In genomic region chr6:132749111-132749510, GRCh38 we compare ENCODE assay signal across 15 cellular contexts. TPM values are rescaled to one million over a fixed set of nuclear protein-coding genes. Genes with fewer than 3 reads are reported as not detected.
DNase-seq lines count a peak whose midpoint lies in the region; ATAC-seq, FAIRE-seq and TF ChIP-seq lines count a peak whose summit lies in the region.
"Had no signal": no experiment of that assay in that cellular context is flagged by ENCODE, and none has a peak within 500 bp of the region (broad histone marks: within the 10 kb centered on the region; RNA-seq: fewer than 3 reads in every experiment).

No MANE protein-coding gene starts in this region.

- no peak overlapping the region for H3K9ac ChIP-seq in K562 (ENCODE audit: insufficient read depth in 1 of 2, low read depth in 2 of 2, low read length in 2 of 2)

- 1% methylated on average over 4 of the region's 4 CpGs for WGBS in K562 (ENCODE audit: insufficient coverage, low coverage, missing lambda C conversion rate)
- WGBS in transverse colon (ENCODE audit: low coverage in 1 of 2), 2 donors: 54 to 66% methylated on average over 2 to 4 of the region's 4 CpGs

- H3K36me3 ChIP-seq in K562 (ENCODE audit: control insufficient read depth, insufficient read depth, low read length) (no peaks in the 10 kb centered on the region), transverse colon (no peaks in the 10 kb centered on the region)
- peaks cover 0 to 86% (median 2%) of the 10 kb centered on the region in 3 experiments for H3K36me3 ChIP-seq in naive thymus-derived CD4-positive, alpha-beta T cell (ENCODE audit: control insufficient read depth in 2 of 3, insufficient read depth in 3 of 3, low read length in 3 of 3)
- H3K36me3 ChIP-seq: cardiac muscle cell had no signal

- intact Hi-C loops in K562 (cut with micrococcal nuclease) (no loop called here), transverse colon (cut with DNase I; ENCODE audit: low total_unique reads) (no loop called here)
- intact Hi-C loops in naive thymus-derived CD4-positive, alpha-beta T cell (cut with micrococcal nuclease): no loop called here

- no peak overlapping the region for H3K4me3 Mint-ChIP-seq in naive thymus-derived CD4-positive, alpha-beta T cell
- H3K4me3 Mint-ChIP-seq: stimulated activated naive CD8-positive, alpha-beta T cell treated with anti-CD3 and anti-CD28 coated beads, Interleukin-15, Interleukin-2, amounts not matched to agents 100 ng/mL and 50 ng/mL, for 24 hours had no signal

- peaks cover 0 to 26% (median 7%) of the 10 kb centered on the region in 7 donors for H3K4me1 Mint-ChIP-seq in naive thymus-derived CD4-positive, alpha-beta T cell

- H3K4me2 ChIP-seq in K562 (ENCODE audit: insufficient read depth, low read length): no peak overlapping the region

- no peaks in the 10 kb centered on the region for H4K20me1 ChIP-seq in K562 (replicated peaks; ENCODE audit: control insufficient read depth, insufficient read depth, low read length)

- peaks cover 0 to 5% (median 0%) of the 10 kb centered on the region in 11 donors for H3K9me3 Mint-ChIP-seq in naive thymus-derived CD4-positive, alpha-beta T cell
- H3K9me3 Mint-ChIP-seq: stimulated activated naive CD8-positive, alpha-beta T cell treated with anti-CD3 and anti-CD28 coated beads, Interleukin-15, Interleukin-2, amounts not matched to agents 100 ng/mL and 50 ng/mL, for 24 hours had no signal

- TF ChIP-seq RAD21 in K562 (CRISPR knock-in tag; conservative IDR thresholded peaks at IDR 0.05 in 1 of 2, IDR thresholded peaks at IDR 0.05 in 1 of 2): no peak

- no peak; the same call in 2 of the 3 replicates for ATAC-seq in K562
- ATAC-seq in naive thymus-derived CD4-positive, alpha-beta T cell: peak; percentile 64

- peak overlapping the region in 2 of 9 donors; percentile 14 to 20 for H3K27ac Mint-ChIP-seq in naive thymus-derived CD4-positive, alpha-beta T cell
- H3K27ac Mint-ChIP-seq: stimulated activated naive CD8-positive, alpha-beta T cell treated with anti-CD3 and anti-CD28 coated beads, Interleukin-15, Interleukin-2, amounts not matched to agents 100 ng/mL and 50 ng/mL, for 24 hours had no signal

- TF ChIP-seq EP300 in K562 (IDR thresholded peaks at IDR 0.05; ENCODE audit: low read length) (no peak), transverse colon (IDR thresholded peaks at IDR 0.05; ENCODE audit: low read depth) (no peak)

- no peak for FAIRE-seq in K562 (lab: Jason Lieb, UNC)
- FAIRE-seq: keratinocyte had no signal

- H3K36me3 Mint-ChIP-seq in naive thymus-derived CD4-positive, alpha-beta T cell: peaks cover 38 to 82% (median 69%) of the 10 kb centered on the region in 5 donors

- no peaks in the 10 kb centered on the region for H3K9me1 ChIP-seq in K562 (ENCODE audit: control insufficient read depth, insufficient read depth, low read length)

- TF ChIP-seq CTCF in K562 (IDR thresholded peaks at IDR 0.05 in 2 of 3, conservative IDR thresholded peaks at IDR 0.05 in 1 of 3; ENCODE audit: insufficient read depth in 2 of 3, low read depth in 1 of 3, low read length in 3 of 3) (no peak), transverse colon (IDR thresholded peaks at IDR 0.05) (no peak)

- no peaks in the 10 kb centered on the region for H3K27me3 Mint-ChIP-seq in naive thymus-derived CD4-positive, alpha-beta T cell
- H3K27me3 Mint-ChIP-seq: stimulated activated naive CD8-positive, alpha-beta T cell treated with anti-CD3 and anti-CD28 coated beads, Interleukin-15, Interleukin-2, amounts not matched to agents 100 ng/mL and 50 ng/mL, for 24 hours had no signal

- POLR2A ChIA-PET in K562 (lab: Yijun Ruan, JAX): interaction anchor here (0.9 to 1.3 kb wide), 2 partner anchors 8 to 65 kb away, joined by 3 to 4 read pairs; partner anchors contain the start of gene RPS12
- POLR2A ChIA-PET in naive thymus-derived CD4-positive, alpha-beta T cell (lab: Charles Lee): no interaction called here

- no peaks in the 10 kb centered on the region for H3K4me1 ChIP-seq in K562 (replicated peaks in 1 of 2; ENCODE audit: control insufficient read depth in 2 of 2, insufficient read depth in 2 of 2, low read length in 2 of 2)
- H3K4me1 ChIP-seq in naive thymus-derived CD4-positive, alpha-beta T cell (ENCODE audit: control insufficient read depth in 2 of 2, insufficient read depth in 2 of 2, low read length in 2 of 2): peaks cover 0 to 9% of the 10 kb centered on the region in 2 donors
- H3K4me1 ChIP-seq in transverse colon: no peaks in the 10 kb centered on the region

- DNase-seq in DMS53 (lab: John Stamatoyannopoulos, UW): peak; percentile 2
- DNase-seq in DMS53 treated with DMSO at 0.1 percent for 48 hours (lab: John Stamatoyannopoulos, UW; ENCODE audit: unreplicated experiment): no peak
- peak; percentile 34 to 83 for DNase-seq in NOMO-1 (lab: John Stamatoyannopoulos, UW; ENCODE audit: unreplicated experiment in 2 of 2)
- DNase-seq in K562 (ENCODE audit: extremely low read depth in 1 of 4, low spot score in 3 of 4): no peak
- DNase-seq in naive thymus-derived CD4-positive, alpha-beta T cell: no peak
- DNase-seq in hypothalamus (lab: John Stamatoyannopoulos, UW): no peak
- no peak for DNase-seq in transverse colon
- DNase-seq in KBM-7: no peak
- DNase-seq: activated T-cell treated with anti-CD3 and anti-CD28 coated beads for 4 hours; NCI-H1436 treated with DMSO at 0.1 percent for 48 hours; stimulated activated CD4-positive, alpha-beta T cell treated with anti-CD3 and anti-CD28 coated beads, Interleukin-2, amount 100 ng/mL, for 24 hours had no signal

- H3K9me3 ChIP-seq in K562 (replicated peaks; ENCODE audit: control insufficient read depth, insufficient read depth, low read depth, low read length): no peaks in the 10 kb centered on the region
- H3K9me3 ChIP-seq in naive thymus-derived CD4-positive, alpha-beta T cell (ENCODE audit: control insufficient read depth in 2 of 3, low read length in 3 of 3): no peaks in the 10 kb centered on the region
- no peaks in the 10 kb centered on the region for H3K9me3 ChIP-seq in transverse colon

- H3K27ac ChIP-seq in K562 (ENCODE audit: extremely low read depth, low read depth, low read length): no peak overlapping the region
- H3K27ac ChIP-seq in naive thymus-derived CD4-positive, alpha-beta T cell (ENCODE audit: low read depth, low read length): no peak overlapping the region
- no peak overlapping the region for H3K27ac ChIP-seq in transverse colon
- H3K27ac ChIP-seq: 22Rv1, cardiac muscle cell had no signal

- H3K4me3 ChIP-seq in K562: no peak overlapping the region
- H3K4me3 ChIP-seq in naive thymus-derived CD4-positive, alpha-beta T cell (ENCODE audit: low read length): no peak overlapping the region
- H3K4me3 ChIP-seq in transverse colon: no peak overlapping the region
- H3K4me3 ChIP-seq: cardiac muscle cell had no signal

- TF ChIP-seq POLR2A in K562 (conservative IDR thresholded peaks at IDR 0.05) (no peak), transverse colon (IDR thresholded peaks at IDR 0.05) (no peak)

- CTCF ChIA-PET in K562 (lab: Yijun Ruan, JAX; ENCODE audit: low intra/inter-chr PET ratio): no interaction called here
- CTCF ChIA-PET in naive thymus-derived CD4-positive, alpha-beta T cell (lab: Charles Lee): interaction anchor here (0.5 kb wide), 1 partner anchor 1503 kb away, joined by 3 read pairs; no protein-coding TSS in a partner anchor

- H3K79me2 ChIP-seq in K562 (ENCODE audit: control insufficient read depth, insufficient read depth, low read length): no peaks in the 10 kb centered on the region

- no TSS peak for BruUV-seq in K562 (replicated peaks; lab: Mats Ljungman, UMichigan)

- H3K27me3 ChIP-seq in K562 (ENCODE audit: control insufficient read depth in 2 of 2, insufficient read depth in 2 of 2, low read length in 2 of 2): peaks cover 0 to 2% of the 10 kb centered on the region in 2 experiments; a peak in 2 of 5 replicates
- no peaks in the 10 kb centered on the region for H3K27me3 ChIP-seq in naive thymus-derived CD4-positive, alpha-beta T cell (ENCODE audit: control insufficient read depth in 2 of 2, insufficient read depth in 2 of 2, low read length in 2 of 2)
- H3K27me3 ChIP-seq in transverse colon: no peaks in the 10 kb centered on the region
- H3K27me3 ChIP-seq: cardiac muscle cell had no signal

- in situ Hi-C loops in K562 (cut with MboI): no loop called here
- in situ Hi-C loops in transverse colon (cut with MboI; ENCODE audit: low pct_ligation_motif_present in 1 of 4, low pct_unique_long_range_greater_than_20kb in 1 of 4, low sequenced_read_pairs in 3 of 4): no loop called here
- in situ Hi-C loops in KBM-7 (cut with MboI; ENCODE audit: low pct_unique_long_range_greater_than_20kb, low sequenced_read_pairs): no loop called here

- H2AFZ ChIP-seq in K562 (ENCODE audit: low read depth, low read length): no peak overlapping the region

RNA-seq across cellular contexts. Expression of gene VNN2, which starts 8.6 kb away (rescaled TPM):
- total RNA-seq in K562 (2011; cell fraction: chromatin; rRNA removed; ENCODE audit: low replicate concordance): not detected in 2 replicates
- total RNA-seq in K562 (2011; cell fraction: nucleolus; rRNA removed): not detected in 2 replicates
- total RNA-seq in K562 (2011; cell fraction: nucleoplasm; rRNA removed): not detected in 2 replicates
- 0.20 TPM in 1 of 2 replicates, not detected in the other for total RNA-seq in K562 (2014; rRNA removed)
- total RNA-seq in K562 (2014; rRNA removed; fragmentation: Illumina TruSeq; extraction: Trizol): 0.13 and 0.29 TPM in 2 replicates
- total RNA-seq in K562 (2015; rRNA removed; fragmentation: Illumina TruSeq; extraction: Trizol): 0.36 and 0.64 TPM in 2 replicates
- 0.11 and 0.27 TPM in 2 replicates for total RNA-seq in K562 (2021)
- polyA plus RNA-seq in K562 (2011; rRNA removed): 0.08 and 0.20 TPM in 2 replicates
- polyA plus RNA-seq in K562 (2011; cell fraction: cytosol; rRNA removed): 0.06 TPM in 1 of 2 replicates, not detected in the other
- not detected in 2 replicates for polyA plus RNA-seq in K562 (2011; cell fraction: nucleus; rRNA removed)
- 0.22 and 0.60 TPM in 2 replicates for polyA plus RNA-seq in K562 (2012)
- polyA plus RNA-seq in K562 (2014; fragmentation: Illumina TruSeq; extraction: Trizol): 0.19 and 0.27 TPM in 2 replicates
- polyA plus RNA-seq in K562 (2014; fragmentation: Nextera tagmentation; extraction: Ambion mirVana): under 1 TPM; 0.21 to 0.34 TPM
- polyA plus RNA-seq in K562 (2014; rRNA removed): 0.12 and 1.6 TPM in 2 replicates
- polyA minus RNA-seq in K562 (2011; rRNA and poly(A)+ RNA removed): not detected in 2 replicates
- not detected in 2 replicates for polyA minus RNA-seq in K562 (2011; cell fraction: cytosol; rRNA and poly(A)+ RNA removed)
- polyA minus RNA-seq in K562 (2011; cell fraction: nucleus; rRNA and poly(A)+ RNA removed): not detected in 2 replicates
- total RNA-seq in naive thymus-derived CD4-positive, alpha-beta T cell: 10 to 100 TPM in 4 of 5 experiments, 1 to 10 TPM in 1; 9.7 to 47.0 (median 32.1) TPM
- 10 to 100 TPM; 43.6 to 52.3 TPM for polyA plus RNA-seq in naive thymus-derived CD4-positive, alpha-beta T cell
- total RNA-seq in transverse colon: 1 to 10 TPM; 1.1 to 3.2 (median 2.8) TPM
- total RNA-seq: cardiac muscle cell had no signal
- polyA plus RNA-seq: cardiac muscle cell, keratinocyte had no signal

RNA-seq across cellular contexts. Expression of gene VNN1, which starts 35.3 kb away (rescaled TPM):
- total RNA-seq in K562 (2011; cell fraction: chromatin; rRNA removed; ENCODE audit: low replicate concordance): not detected in 2 replicates
- total RNA-seq in K562 (2011; cell fraction: nucleolus; rRNA removed): not detected in 2 replicates
- not detected in 2 replicates for total RNA-seq in K562 (2011; cell fraction: nucleoplasm; rRNA removed)
- total RNA-seq in K562 (2014; rRNA removed) (not detected in 2 replicates), K562 (2014; rRNA removed; fragmentation: Illumina TruSeq; extraction: Trizol) (not detected in 2 replicates), K562 (2015; rRNA removed; fragmentation: Illumina TruSeq; extraction: Trizol) (not detected in 2 replicates), K562 (2021) (not detected in 2 replicates), transverse colon (10 to 100 TPM in 1 of 4 donors, 1 to 10 TPM in 1, under 1 TPM in 1, not detected in 1; 0.75 to 39.5 (median 2.1) TPM)
- polyA plus RNA-seq in K562 (2011; rRNA removed) (0.04 TPM in 1 of 2 replicates, not detected in the other), K562 (2014; fragmentation: Illumina TruSeq; extraction: Trizol) (not detected in 2 replicates), K562 (2014; fragmentation: Nextera tagmentation; extraction: Ambion mirVana) (not detected), K562 (2014; rRNA removed) (not detected in 2 replicates)
- 0.03 TPM in 1 of 2 replicates, not detected in the other for polyA plus RNA-seq in K562 (2011; cell fraction: cytosol; rRNA removed)
- not detected in 2 replicates for polyA plus RNA-seq in K562 (2011; cell fraction: nucleus; rRNA removed)
- polyA plus RNA-seq in K562 (2012): not detected in 2 replicates
- polyA minus RNA-seq in K562 (2011; rRNA and poly(A)+ RNA removed): 0.07 TPM in 1 of 2 replicates, not detected in the other
- polyA minus RNA-seq in K562 (2011; cell fraction: cytosol; rRNA and poly(A)+ RNA removed): not detected in 2 replicates
- polyA minus RNA-seq in K562 (2011; cell fraction: nucleus; rRNA and poly(A)+ RNA removed): not detected in 2 replicates
- 1 to 10 TPM in 2 of 5 experiments, under 1 TPM in 1, not detected in 2; 0.11 to 8.4 (median 1.1) TPM for total RNA-seq in naive thymus-derived CD4-positive, alpha-beta T cell
- polyA plus RNA-seq in naive thymus-derived CD4-positive, alpha-beta T cell: not detected
- total RNA-seq: cardiac muscle cell had no signal
- polyA plus RNA-seq: cardiac muscle cell had no signal

RNA-seq across cellular contexts. Expression of gene SLC18B1, which starts 49.3 kb away (rescaled TPM):
- total RNA-seq in K562 (2011; cell fraction: chromatin; rRNA removed; ENCODE audit: low replicate concordance): 47.9 and 106 TPM in 2 replicates
- 38.9 and 46.3 TPM in 2 replicates for total RNA-seq in K562 (2011; cell fraction: nucleolus; rRNA removed)
- 71.7 and 73.2 TPM in 2 replicates for total RNA-seq in K562 (2011; cell fraction: nucleoplasm; rRNA removed)
- total RNA-seq in K562 (2014; rRNA removed) (26.4 and 28.2 TPM in 2 replicates), K562 (2014; rRNA removed; fragmentation: Illumina TruSeq; extraction: Trizol) (44.7 and 49.6 TPM in 2 replicates), K562 (2015; rRNA removed; fragmentation: Illumina TruSeq; extraction: Trizol) (19.5 and 23.5 TPM in 2 replicates), K562 (2021) (33.2 and 37.5 TPM in 2 replicates), transverse colon (10 to 100 TPM in 2 of 4 donors, 1 to 10 TPM in 2; 1.6 to 16.0 (median 10.3) TPM)
- polyA plus RNA-seq in K562 (2011; rRNA removed) (25.7 and 49.1 TPM in 2 replicates), K562 (2014; fragmentation: Illumina TruSeq; extraction: Trizol) (35.6 and 41.5 TPM in 2 replicates), K562 (2014; fragmentation: Nextera tagmentation; extraction: Ambion mirVana) (10 to 100 TPM; 10.4 to 14.5 TPM), K562 (2014; rRNA removed) (32.0 and 39.9 TPM in 2 replicates)
- 11.0 and 21.9 TPM in 2 replicates for polyA plus RNA-seq in K562 (2011; cell fraction: cytosol; rRNA removed)
- 29.5 and 34.9 TPM in 2 replicates for polyA plus RNA-seq in K562 (2011; cell fraction: nucleus; rRNA removed)
- polyA plus RNA-seq in K562 (2012): 18.7 and 20.2 TPM in 2 replicates
- polyA minus RNA-seq in K562 (2011; rRNA and poly(A)+ RNA removed): 27.6 and 41.0 TPM in 2 replicates
- polyA minus RNA-seq in K562 (2011; cell fraction: cytosol; rRNA and poly(A)+ RNA removed): 7.1 and 12.8 TPM in 2 replicates
- 11.2 and 11.9 TPM in 2 replicates for polyA minus RNA-seq in K562 (2011; cell fraction: nucleus; rRNA and poly(A)+ RNA removed)
- total RNA-seq in naive thymus-derived CD4-positive, alpha-beta T cell: 10 to 100 TPM in 4 of 5 experiments, 1 to 10 TPM in 1; 5.7 to 16.4 (median 11.8) TPM
- polyA plus RNA-seq in naive thymus-derived CD4-positive, alpha-beta T cell: 10 to 100 TPM; 17.8 to 18.3 TPM

Comparison
In these comparisons a context has a peak if more than half of its experiments do, and no peak if none do; other contexts are left out.
1. DNase-seq: peak in DMS53 (single experiment) and NOMO-1 (2 of 2); none in DMS53 treated with DMSO at 0.1 percent for 48 hours (single experiment), K562 (0 of 4), naive thymus-derived CD4-positive, alpha-beta T cell (0 of 9), hypothalamus (0 of 51), transverse colon (single experiment) and KBM-7 (single experiment).